In the genomic region with DNA sequence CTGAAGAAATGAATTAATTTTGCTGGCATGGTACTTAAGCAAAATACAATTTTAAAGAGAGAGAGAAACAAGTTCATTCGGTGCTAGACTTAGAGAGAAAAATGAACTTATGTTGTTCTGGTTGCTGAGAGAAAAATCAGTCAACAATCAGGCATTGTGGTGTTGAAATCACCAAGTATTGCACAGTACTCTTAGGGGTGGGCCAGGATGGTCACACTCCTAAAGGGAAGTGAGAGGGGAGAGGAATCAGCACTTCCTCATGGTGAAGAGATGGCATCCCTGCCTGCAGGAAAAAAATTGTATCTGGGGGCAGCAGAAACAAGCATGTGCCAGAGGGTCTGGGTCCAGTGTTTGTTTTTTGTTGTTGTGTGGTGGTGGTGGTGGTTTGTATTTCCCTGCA, we compare ENCODE assay signal across 16 cellular contexts. TPM values are rescaled to one million over a fixed set of nuclear protein-coding genes. Genes with fewer than 3 reads are reported as not detected.
DNase-seq lines count a peak whose midpoint lies in the region; ATAC-seq and TF ChIP-seq lines count a peak whose summit lies in the region.
"Had no signal": no experiment of that assay in that cellular context is flagged by ENCODE, and none has a peak within 500 bp of the region (broad histone marks: within the 10 kb centered on the region; RNA-seq: fewer than 3 reads in every experiment).

No MANE protein-coding gene starts in this region.

- H3K9ac ChIP-seq in mesenchymal stem cell (ENCODE audit: low read length): no peak overlapping the region

- H3K79me1 ChIP-seq in mesenchymal stem cell (replicated peaks; ENCODE audit: low read length, poor library complexity, severe bottlenecking): no peaks in the 10 kb centered on the region

- no peak overlapping the region for H2BK15ac ChIP-seq in mesenchymal stem cell (ENCODE audit: low read depth, poor library complexity, severe bottlenecking)

- no peak overlapping the region for H2AK5ac ChIP-seq in mesenchymal stem cell (ENCODE audit: low read length, severe bottlenecking)

- no peak overlapping the region for H3K27ac ChIP-seq in mesenchymal stem cell (ENCODE audit: low read length, poor library complexity, severe bottlenecking)
- H3K27ac ChIP-seq: thoracic aorta had no signal

- H3K23ac ChIP-seq in mesenchymal stem cell (ENCODE audit: low read length in 2 of 2): no peak overlapping the region

- H3K4me3 ChIP-seq in NB4 (ENCODE audit: low read depth, low read length) (no peak overlapping the region), mesenchymal stem cell (ENCODE audit: insufficient read depth in 1 of 2, low read depth in 1 of 2, low read length in 2 of 2) (no peak overlapping the region)
- H3K4me3 ChIP-seq: thoracic aorta had no signal

- no peak overlapping the region for H2BK5ac ChIP-seq in mesenchymal stem cell (ENCODE audit: low read depth, low read length, poor library complexity, severe bottlenecking)

- H2AFZ ChIP-seq in mesenchymal stem cell (ENCODE audit: low read depth, low read length): no peak overlapping the region

- H2BK12ac ChIP-seq in mesenchymal stem cell (ENCODE audit: low read length in 2 of 2): no peak overlapping the region

- no peak for TF ChIP-seq POLR2A in NB4 (IDR thresholded peaks at IDR 0.05; ENCODE audit: extremely low read depth, insufficient read length)

- no peaks in the 10 kb centered on the region for H3K9me3 Mint-ChIP-seq in dendritic cell treated with granulocyte-macrophage colony-stimulating factor and Interleukin-4, amounts not matched to agents 40 ng/mL and 50 ng/mL, for 4 days
- H3K9me3 Mint-ChIP-seq in activated CD4-positive, alpha-beta T cell treated with anti-CD3 and anti-CD28 coated beads for 36 hours (ENCODE audit: low read depth): no peaks in the 10 kb centered on the region
- H3K9me3 Mint-ChIP-seq: brain had no signal

- H3K27me3 ChIP-seq in mesenchymal stem cell (ENCODE audit: control insufficient read depth in 1 of 2, insufficient read depth in 1 of 2, low read length in 2 of 2): peaks cover 6 to 7% of the 10 kb centered on the region in 2 experiments

- peak overlapping the region; percentile 92 for H3K27ac Mint-ChIP-seq in dendritic cell treated with granulocyte-macrophage colony-stimulating factor and Interleukin-4, amounts not matched to agents 40 ng/mL and 50 ng/mL, for 4 days
- H3K27ac Mint-ChIP-seq in activated CD4-positive, alpha-beta T cell treated with anti-CD3 and anti-CD28 coated beads for 36 hours: no peak overlapping the region
- H3K27ac Mint-ChIP-seq: brain had no signal

- H2BK120ac ChIP-seq in mesenchymal stem cell (ENCODE audit: low read depth, low read length): no peak overlapping the region

- H3K4me1 ChIP-seq in mesenchymal stem cell (ENCODE audit: control insufficient read depth, insufficient read depth, low read depth, low read length): no peaks in the 10 kb centered on the region

- H4K91ac ChIP-seq in mesenchymal stem cell (ENCODE audit: low read length): no peak overlapping the region

- H3K4ac ChIP-seq in mesenchymal stem cell (ENCODE audit: low read depth in 1 of 2, low read length in 2 of 2): no peak overlapping the region

- H3K9me3 ChIP-seq in mesenchymal stem cell (ENCODE audit: control insufficient read depth, low read length): no peaks in the 10 kb centered on the region
- H3K9me3 ChIP-seq: thoracic aorta had no signal

- peak; percentile 91 to 94 for DNase-seq in AML-193 (lab: John Stamatoyannopoulos, UW)
- peak; percentile 87 for DNase-seq in NB4 (ENCODE audit: low read depth)
- peak; percentile 42 for DNase-seq in mesenchymal stem cell
- no peak for DNase-seq in islet precursor cell
- DNase-seq in activated CD4-positive, alpha-beta T cell treated with anti-CD3 and anti-CD28 coated beads for 36 hours: no peak
- DNase-seq: activated gamma-delta T cell treated with Interleukin-2 at 50 U/mL for 16 hours, DMS153, NCI-H1436 treated with DMSO at 0.1 percent for 48 hours, NCI-H526 treated with DMSO at 0.1 percent for 48 hours had no signal

- H3K18ac ChIP-seq in mesenchymal stem cell (ENCODE audit: low read depth in 1 of 2, low read length in 2 of 2): no peak overlapping the region

- H3K4me1 Mint-ChIP-seq in dendritic cell treated with granulocyte-macrophage colony-stimulating factor and Interleukin-4, amounts not matched to agents 40 ng/mL and 50 ng/mL, for 4 days (ENCODE audit: low read depth): peaks cover 76% of the 10 kb centered on the region
- peaks cover 1% of the 10 kb centered on the region for H3K4me1 Mint-ChIP-seq in activated CD4-positive, alpha-beta T cell treated with anti-CD3 and anti-CD28 coated beads for 36 hours
- H3K4me1 Mint-ChIP-seq: brain had no signal

- no peak overlapping the region for H3K14ac ChIP-seq in mesenchymal stem cell (ENCODE audit: low read length in 2 of 2)

- H3K36me3 ChIP-seq in mesenchymal stem cell (ENCODE audit: control insufficient read depth in 1 of 2, insufficient read depth in 2 of 2, low read depth in 1 of 2, low read length in 2 of 2): no peaks in the 10 kb centered on the region
- H3K36me3 ChIP-seq: thoracic aorta had no signal

- intact Hi-C loops in dendritic cell treated with granulocyte-macrophage colony-stimulating factor and Interleukin-4, amounts not matched to agents 40 ng/mL and 50 ng/mL, for 4 days (cut with micrococcal nuclease): no loop called here
- intact Hi-C loops in activated CD4-positive, alpha-beta T cell treated with anti-CD3 and anti-CD28 coated beads for 36 hours (cut with DNase I, micrococcal nuclease): no loop called here

- no peaks in the 10 kb centered on the region for H3K27me3 Mint-ChIP-seq in dendritic cell treated with granulocyte-macrophage colony-stimulating factor and Interleukin-4, amounts not matched to agents 40 ng/mL and 50 ng/mL, for 4 days
- H3K27me3 Mint-ChIP-seq in activated CD4-positive, alpha-beta T cell treated with anti-CD3 and anti-CD28 coated beads for 36 hours: peaks cover 8% of the 10 kb centered on the region

- POLR2A ChIA-PET in activated CD4-positive, alpha-beta T cell treated with anti-CD3 and anti-CD28 coated beads for 36 hours (lab: Charles Lee): no interaction called here

- H3K4me3 Mint-ChIP-seq in dendritic cell treated with granulocyte-macrophage colony-stimulating factor and Interleukin-4, amounts not matched to agents 40 ng/mL and 50 ng/mL, for 4 days: no peak overlapping the region
- no peak overlapping the region for H3K4me3 Mint-ChIP-seq in activated CD4-positive, alpha-beta T cell treated with anti-CD3 and anti-CD28 coated beads for 36 hours
- H3K4me3 Mint-ChIP-seq: brain had no signal

- ATAC-seq in GM21786 (IDR thresholded peaks at IDR 0.05; ENCODE audit: unreplicated experiment) (no peak), HG02571 (IDR thresholded peaks at IDR 0.05; ENCODE audit: unreplicated experiment) (no peak)
- ATAC-seq in activated CD4-positive, alpha-beta T cell treated with anti-CD3 and anti-CD28 coated beads for 36 hours: no peak

- 61% methylated on average over 1 of the region's 1 CpG for WGBS in mesenchymal stem cell

- H3K4me2 ChIP-seq in mesenchymal stem cell (ENCODE audit: low read length, poor library complexity, severe bottlenecking): no peak overlapping the region

- CTCF ChIA-PET in activated CD4-positive, alpha-beta T cell treated with anti-CD3 and anti-CD28 coated beads for 36 hours (lab: Charles Lee): no interaction called here

- H4K8ac ChIP-seq in mesenchymal stem cell (ENCODE audit: low read length): no peak overlapping the region

- TF ChIP-seq CTCF in NB4 (IDR thresholded peaks at IDR 0.05; ENCODE audit: low read depth, low read length): no peak

- no peaks in the 10 kb centered on the region for H3K36me3 Mint-ChIP-seq in dendritic cell treated with granulocyte-macrophage colony-stimulating factor and Interleukin-4, amounts not matched to agents 40 ng/mL and 50 ng/mL, for 4 days (ENCODE audit: low read depth)
- no peaks in the 10 kb centered on the region for H3K36me3 Mint-ChIP-seq in activated CD4-positive, alpha-beta T cell treated with anti-CD3 and anti-CD28 coated beads for 36 hours (ENCODE audit: low read depth)
- H3K36me3 Mint-ChIP-seq: brain had no signal

RNA-seq across cellular contexts. Expression of a gene that starts 7.0 kb away (rescaled TPM):
- polyA plus RNA-seq in mesenchymal stem cell (2013, experiment 1 of 2): 15.0 TPM
- polyA plus RNA-seq in mesenchymal stem cell (2013, experiment 2 of 2): 15.3 TPM
- total RNA-seq in activated CD4-positive, alpha-beta T cell treated with anti-CD3 and anti-CD28 coated beads for 36 hours: 1 to 10 TPM; 5.9 to 7.0 TPM

RNA-seq across cellular contexts. Expression of a gene that starts 51.7 kb away (rescaled TPM):
- polyA plus RNA-seq in mesenchymal stem cell (2013, experiment 1 of 2): 0.01 TPM
- 0.03 TPM for polyA plus RNA-seq in mesenchymal stem cell (2013, experiment 2 of 2)
- not detected for total RNA-seq in activated CD4-positive, alpha-beta T cell treated with anti-CD3 and anti-CD28 coated beads for 36 hours
- total RNA-seq: endothelial cell of umbilical vein, thoracic aorta had no signal
- polyA plus RNA-seq: AG04450, endothelial cell of umbilical vein had no signal

Comparison
In these comparisons a context has a peak if more than half of its experiments do, and no peak if none do; other contexts are left out.
1. DNase-seq: peak in AML-193 (2 of 2), NB4 (single experiment) and mesenchymal stem cell (single experiment); none in islet precursor cell (single experiment) and activated CD4-positive, alpha-beta T cell treated with anti-CD3 and anti-CD28 coated beads for 36 hours (single experiment).